1 cellular context compared by ENCODE assay signal in the genomic region with DNA sequence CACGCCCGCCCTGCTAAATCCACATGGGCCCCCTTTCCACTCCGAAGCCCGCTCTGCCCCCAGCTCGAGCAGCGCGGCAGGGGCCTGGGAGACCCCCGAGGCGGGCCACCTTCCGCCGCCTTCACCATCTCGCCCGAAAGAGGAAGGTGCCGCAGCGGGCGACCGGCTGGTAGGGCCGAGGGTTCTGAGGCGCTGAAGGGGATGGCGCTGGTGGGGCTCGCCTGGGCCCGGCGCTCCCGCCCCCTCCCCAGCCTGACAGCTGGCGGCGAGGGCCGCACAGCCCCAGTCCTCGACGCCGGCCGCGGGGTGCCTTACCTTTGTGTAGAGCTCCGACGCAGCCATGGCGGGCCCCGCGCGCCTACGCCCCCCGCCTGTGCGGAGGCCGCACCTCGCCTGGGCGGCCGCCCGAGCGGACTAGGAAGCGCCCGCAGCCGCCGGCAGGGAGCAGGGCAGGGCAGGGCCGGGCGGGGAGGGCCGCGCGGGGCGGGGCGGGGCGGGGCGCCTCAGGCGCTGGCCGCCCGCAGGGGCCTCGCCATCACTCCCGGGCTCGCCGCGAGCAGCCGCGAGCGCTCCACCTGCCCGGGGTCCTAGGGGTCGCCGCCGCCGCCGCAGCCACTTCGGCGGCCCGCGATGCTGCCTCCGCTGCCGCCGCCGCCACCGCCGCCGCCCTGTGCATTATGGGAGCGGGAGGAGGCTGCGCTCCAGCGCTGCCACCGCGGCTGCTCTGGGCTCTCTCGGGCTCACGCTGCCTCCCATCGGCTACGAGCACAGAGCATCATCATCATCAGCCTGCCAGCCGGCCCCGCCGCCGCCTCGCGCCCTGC.
TF ChIP-seq lines count a peak whose summit lies in the region.

A gene (minus strand): TSS at position 416 of the 824 bp plus-strand sequence. CDS start 74 bp downstream, at position 342.

TF ChIP-seq in K562, 482 proteins besides CTCF, POLR2A, EP300 and RAD21 (continued from another document and continues in another):
- TF ChIP-seq NONO (IDR thresholded peaks at IDR 0.05; ENCODE audit: low read depth in 2 of 2, low read length in 1 of 2): 0 out of 4 replicates have a peak, but pooled peaks of 1 of the 2 experiments have one; percentile 19
- peak; percentile 33; the same call in 1 of the 2 replicates for TF ChIP-seq RBFOX2 (IDR thresholded peaks at IDR 0.05; ENCODE audit: low read depth, low read length)
- no peak for TF ChIP-seq EGR1 (conservative IDR thresholded peaks at IDR 0.05)
- TF ChIP-seq CXXC5 (CRISPR knock-in tag; IDR thresholded peaks at IDR 0.05): peak; percentile 39
- TF ChIP-seq FOS (IDR thresholded peaks at IDR 0.05; ENCODE audit: extremely low read depth, insufficient read length): no peak
- TF ChIP-seq, protein P1, sequence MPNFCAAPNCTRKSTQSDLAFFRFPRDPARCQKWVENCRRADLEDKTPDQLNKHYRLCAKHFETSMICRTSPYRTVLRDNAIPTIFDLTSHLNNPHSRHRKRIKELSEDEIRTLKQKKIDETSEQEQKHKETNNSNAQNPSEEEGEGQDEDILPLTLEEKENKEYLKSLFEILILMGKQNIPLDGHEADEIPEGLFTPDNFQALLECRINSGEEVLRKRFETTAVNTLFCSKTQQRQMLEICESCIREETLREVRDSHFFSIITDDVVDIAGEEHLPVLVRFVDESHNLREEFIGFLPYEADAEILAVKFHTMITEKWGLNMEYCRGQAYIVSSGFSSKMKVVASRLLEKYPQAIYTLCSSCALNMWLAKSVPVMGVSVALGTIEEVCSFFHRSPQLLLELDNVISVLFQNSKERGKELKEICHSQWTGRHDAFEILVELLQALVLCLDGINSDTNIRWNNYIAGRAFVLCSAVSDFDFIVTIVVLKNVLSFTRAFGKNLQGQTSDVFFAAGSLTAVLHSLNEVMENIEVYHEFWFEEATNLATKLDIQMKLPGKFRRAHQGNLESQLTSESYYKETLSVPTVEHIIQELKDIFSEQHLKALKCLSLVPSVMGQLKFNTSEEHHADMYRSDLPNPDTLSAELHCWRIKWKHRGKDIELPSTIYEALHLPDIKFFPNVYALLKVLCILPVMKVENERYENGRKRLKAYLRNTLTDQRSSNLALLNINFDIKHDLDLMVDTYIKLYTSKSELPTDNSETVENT (CRISPR knock-in tag; IDR thresholded peaks at IDR 0.05): no peak
- TF ChIP-seq MCM5 (IDR thresholded peaks at IDR 0.05; ENCODE audit: low read depth): no peak
- TF ChIP-seq ARID1B (IDR thresholded peaks at IDR 0.05): no peak
- TF ChIP-seq CBX8 (IDR thresholded peaks at IDR 0.05; ENCODE audit: borderline replicate concordance, extremely low read depth, low read depth, low read length, poor library complexity, severe bottlenecking): no peak
- TF ChIP-seq FOXP1 (CRISPR knock-in tag; IDR thresholded peaks at IDR 0.05): no peak
- no peak for TF ChIP-seq ZNF644 (tag; IDR thresholded peaks at IDR 0.05; ENCODE audit: low read depth)
- TF ChIP-seq SRSF7 (optimal IDR thresholded peaks at IDR 0.05; ENCODE audit: low read depth, low read length): no peak
- TF ChIP-seq, protein P2, sequence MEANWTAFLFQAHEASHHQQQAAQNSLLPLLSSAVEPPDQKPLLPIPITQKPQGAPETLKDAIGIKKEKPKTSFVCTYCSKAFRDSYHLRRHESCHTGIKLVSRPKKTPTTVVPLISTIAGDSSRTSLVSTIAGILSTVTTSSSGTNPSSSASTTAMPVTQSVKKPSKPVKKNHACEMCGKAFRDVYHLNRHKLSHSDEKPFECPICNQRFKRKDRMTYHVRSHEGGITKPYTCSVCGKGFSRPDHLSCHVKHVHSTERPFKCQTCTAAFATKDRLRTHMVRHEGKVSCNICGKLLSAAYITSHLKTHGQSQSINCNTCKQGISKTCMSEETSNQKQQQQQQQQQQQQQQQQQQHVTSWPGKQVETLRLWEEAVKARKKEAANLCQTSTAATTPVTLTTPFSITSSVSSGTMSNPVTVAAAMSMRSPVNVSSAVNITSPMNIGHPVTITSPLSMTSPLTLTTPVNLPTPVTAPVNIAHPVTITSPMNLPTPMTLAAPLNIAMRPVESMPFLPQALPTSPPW (CRISPR knock-in tag; IDR thresholded peaks at IDR 0.05): peak; percentile 85
- no peak for TF ChIP-seq SRF (CRISPR knock-in tag; IDR thresholded peaks at IDR 0.05)
- TF ChIP-seq, protein P3, sequence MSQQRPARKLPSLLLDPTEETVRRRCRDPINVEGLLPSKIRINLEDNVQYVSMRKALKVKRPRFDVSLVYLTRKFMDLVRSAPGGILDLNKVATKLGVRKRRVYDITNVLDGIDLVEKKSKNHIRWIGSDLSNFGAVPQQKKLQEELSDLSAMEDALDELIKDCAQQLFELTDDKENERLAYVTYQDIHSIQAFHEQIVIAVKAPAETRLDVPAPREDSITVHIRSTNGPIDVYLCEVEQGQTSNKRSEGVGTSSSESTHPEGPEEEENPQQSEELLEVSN (IDR thresholded peaks at IDR 0.05; ENCODE audit: borderline replicate concordance in 1 of 2, extremely low read depth in 1 of 2, insufficient read depth in 1 of 2, insufficient read length in 1 of 2, low read depth in 1 of 2, low read length in 1 of 2, poor library complexity in 1 of 2, severe bottlenecking in 1 of 2): peak; percentile 7 to 57
- TF ChIP-seq TBL1XR1 (IDR thresholded peaks at IDR 0.05; ENCODE audit: low read length in 2 of 2): no peak
- TF ChIP-seq, protein P4, sequence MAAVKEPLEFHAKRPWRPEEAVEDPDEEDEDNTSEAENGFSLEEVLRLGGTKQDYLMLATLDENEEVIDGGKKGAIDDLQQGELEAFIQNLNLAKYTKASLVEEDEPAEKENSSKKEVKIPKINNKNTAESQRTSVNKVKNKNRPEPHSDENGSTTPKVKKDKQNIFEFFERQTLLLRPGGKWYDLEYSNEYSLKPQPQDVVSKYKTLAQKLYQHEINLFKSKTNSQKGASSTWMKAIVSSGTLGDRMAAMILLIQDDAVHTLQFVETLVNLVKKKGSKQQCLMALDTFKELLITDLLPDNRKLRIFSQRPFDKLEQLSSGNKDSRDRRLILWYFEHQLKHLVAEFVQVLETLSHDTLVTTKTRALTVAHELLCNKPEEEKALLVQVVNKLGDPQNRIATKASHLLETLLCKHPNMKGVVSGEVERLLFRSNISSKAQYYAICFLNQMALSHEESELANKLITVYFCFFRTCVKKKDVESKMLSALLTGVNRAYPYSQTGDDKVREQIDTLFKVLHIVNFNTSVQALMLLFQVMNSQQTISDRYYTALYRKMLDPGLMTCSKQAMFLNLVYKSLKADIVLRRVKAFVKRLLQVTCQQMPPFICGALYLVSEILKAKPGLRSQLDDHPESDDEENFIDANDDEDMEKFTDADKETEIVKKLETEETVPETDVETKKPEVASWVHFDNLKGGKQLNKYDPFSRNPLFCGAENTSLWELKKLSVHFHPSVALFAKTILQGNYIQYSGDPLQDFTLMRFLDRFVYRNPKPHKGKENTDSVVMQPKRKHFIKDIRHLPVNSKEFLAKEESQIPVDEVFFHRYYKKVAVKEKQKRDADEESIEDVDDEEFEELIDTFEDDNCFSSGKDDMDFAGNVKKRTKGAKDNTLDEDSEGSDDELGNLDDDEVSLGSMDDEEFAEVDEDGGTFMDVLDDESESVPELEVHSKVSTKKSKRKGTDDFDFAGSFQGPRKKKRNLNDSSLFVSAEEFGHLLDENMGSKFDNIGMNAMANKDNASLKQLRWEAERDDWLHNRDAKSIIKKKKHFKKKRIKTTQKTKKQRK (IDR thresholded peaks at IDR 0.05; ENCODE audit: borderline replicate concordance, low read depth, low read length): no peak
- TF ChIP-seq XRCC3 (IDR thresholded peaks at IDR 0.05): no peak
- no peak for TF ChIP-seq TARDBP (IDR thresholded peaks at IDR 0.05)
- TF ChIP-seq TEAD4 (IDR thresholded peaks at IDR 0.05; ENCODE audit: low read length): no peak
- TF ChIP-seq TEAD4 (CRISPR knock-in tag; IDR thresholded peaks at IDR 0.05; ENCODE audit: borderline replicate concordance): no peak
- TF ChIP-seq, protein P5, sequence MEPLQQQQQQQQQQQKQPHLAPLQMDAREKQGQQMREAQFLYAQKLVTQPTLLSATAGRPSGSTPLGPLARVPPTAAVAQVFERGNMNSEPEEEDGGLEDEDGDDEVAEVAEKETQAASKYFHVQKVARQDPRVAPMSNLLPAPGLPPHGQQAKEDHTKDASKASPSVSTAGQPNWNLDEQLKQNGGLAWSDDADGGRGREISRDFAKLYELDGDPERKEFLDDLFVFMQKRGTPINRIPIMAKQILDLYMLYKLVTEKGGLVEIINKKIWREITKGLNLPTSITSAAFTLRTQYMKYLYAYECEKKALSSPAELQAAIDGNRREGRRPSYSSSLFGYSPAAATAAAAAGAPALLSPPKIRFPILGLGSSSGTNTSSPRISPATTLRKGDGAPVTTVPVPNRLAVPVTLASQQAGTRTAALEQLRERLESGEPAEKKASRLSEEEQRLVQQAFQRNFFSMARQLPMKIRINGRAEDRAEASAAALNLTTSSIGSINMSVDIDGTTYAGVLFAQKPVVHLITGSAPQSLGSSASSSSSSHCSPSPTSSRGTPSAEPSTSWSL (CRISPR knock-in tag; IDR thresholded peaks at IDR 0.05; ENCODE audit: borderline replicate concordance): no peak
- TF ChIP-seq MAZ (CRISPR knock-in tag; conservative IDR thresholded peaks at IDR 0.05 in 1 of 2, IDR thresholded peaks at IDR 0.05 in 1 of 2): peak in 1 of 2 experiments; percentile 38; a peak in 2 of 4 replicates
- no peak for TF ChIP-seq DPF2 (IDR thresholded peaks at IDR 0.05)
- no peak for TF ChIP-seq ZNF586 (CRISPR knock-in tag; conservative IDR thresholded peaks at IDR 0.05)
- TF ChIP-seq, protein P6, sequence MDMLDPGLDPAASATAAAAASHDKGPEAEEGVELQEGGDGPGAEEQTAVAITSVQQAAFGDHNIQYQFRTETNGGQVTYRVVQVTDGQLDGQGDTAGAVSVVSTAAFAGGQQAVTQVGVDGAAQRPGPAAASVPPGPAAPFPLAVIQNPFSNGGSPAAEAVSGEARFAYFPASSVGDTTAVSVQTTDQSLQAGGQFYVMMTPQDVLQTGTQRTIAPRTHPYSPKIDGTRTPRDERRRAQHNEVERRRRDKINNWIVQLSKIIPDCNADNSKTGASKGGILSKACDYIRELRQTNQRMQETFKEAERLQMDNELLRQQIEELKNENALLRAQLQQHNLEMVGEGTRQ (CRISPR knock-in tag; IDR thresholded peaks at IDR 0.05): no peak
- TF ChIP-seq HMGN3 (IDR thresholded peaks at IDR 0.05; ENCODE audit: borderline replicate concordance, extremely low read depth, insufficient read length, low read depth, low read length): peak; percentile 46
- TF ChIP-seq ZNF764 (CRISPR knock-in tag; IDR thresholded peaks at IDR 0.05; ENCODE audit: low read depth): no peak
- TF ChIP-seq ZNF408 (CRISPR knock-in tag; IDR thresholded peaks at IDR 0.05; ENCODE audit: low read depth): no peak
- no peak for TF ChIP-seq SIRT6 (IDR thresholded peaks at IDR 0.05; ENCODE audit: low read depth, low read length)
- no peak for TF ChIP-seq NCOA2 (IDR thresholded peaks at IDR 0.05; ENCODE audit: partially characterized antibody in 2 of 2)
- TF ChIP-seq, protein P7, sequence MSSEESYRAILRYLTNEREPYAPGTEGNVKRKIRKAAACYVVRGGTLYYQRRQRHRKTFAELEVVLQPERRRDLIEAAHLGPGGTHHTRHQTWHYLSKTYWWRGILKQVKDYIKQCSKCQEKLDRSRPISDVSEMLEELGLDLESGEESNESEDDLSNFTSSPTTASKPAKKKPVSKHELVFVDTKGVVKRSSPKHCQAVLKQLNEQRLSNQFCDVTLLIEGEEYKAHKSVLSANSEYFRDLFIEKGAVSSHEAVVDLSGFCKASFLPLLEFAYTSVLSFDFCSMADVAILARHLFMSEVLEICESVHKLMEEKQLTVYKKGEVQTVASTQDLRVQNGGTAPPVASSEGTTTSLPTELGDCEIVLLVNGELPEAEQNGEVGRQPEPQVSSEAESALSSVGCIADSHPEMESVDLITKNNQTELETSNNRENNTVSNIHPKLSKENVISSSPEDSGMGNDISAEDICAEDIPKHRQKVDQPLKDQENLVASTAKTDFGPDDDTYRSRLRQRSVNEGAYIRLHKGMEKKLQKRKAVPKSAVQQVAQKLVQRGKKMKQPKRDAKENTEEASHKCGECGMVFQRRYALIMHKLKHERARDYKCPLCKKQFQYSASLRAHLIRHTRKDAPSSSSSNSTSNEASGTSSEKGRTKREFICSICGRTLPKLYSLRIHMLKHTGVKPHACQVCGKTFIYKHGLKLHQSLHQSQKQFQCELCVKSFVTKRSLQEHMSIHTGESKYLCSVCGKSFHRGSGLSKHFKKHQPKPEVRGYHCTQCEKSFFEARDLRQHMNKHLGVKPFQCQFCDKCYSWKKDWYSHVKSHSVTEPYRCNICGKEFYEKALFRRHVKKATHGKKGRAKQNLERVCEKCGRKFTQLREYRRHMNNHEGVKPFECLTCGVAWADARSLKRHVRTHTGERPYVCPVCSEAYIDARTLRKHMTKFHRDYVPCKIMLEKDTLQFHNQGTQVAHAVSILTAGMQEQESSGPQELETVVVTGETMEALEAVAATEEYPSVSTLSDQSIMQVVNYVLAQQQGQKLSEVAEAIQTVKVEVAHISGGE (CRISPR knock-in tag; IDR thresholded peaks at IDR 0.05): no peak
- TF ChIP-seq ZNF445 (CRISPR knock-in tag; IDR thresholded peaks at IDR 0.05; ENCODE audit: low read depth): no peak
- no peak for TF ChIP-seq ELF4 (CRISPR knock-in tag; IDR thresholded peaks at IDR 0.05)
- no peak for TF ChIP-seq CBX2 (IDR thresholded peaks at IDR 0.05; ENCODE audit: insufficient read depth, low read length, poor library complexity, severe bottlenecking)
- no peak for TF ChIP-seq ETV6 (IDR thresholded peaks at IDR 0.05; ENCODE audit: borderline replicate concordance in 1 of 2, low read depth in 2 of 2, low read length in 1 of 2)
- TF ChIP-seq ETV6 (CRISPR knock-in tag; IDR thresholded peaks at IDR 0.05; ENCODE audit: borderline replicate concordance): no peak
- TF ChIP-seq NCOA6 (IDR thresholded peaks at IDR 0.05): no peak
- no peak for TF ChIP-seq NFATC3 (IDR thresholded peaks at IDR 0.05)
- peak; percentile 80; the same call in 1 of the 2 replicates for TF ChIP-seq KDM2B (CRISPR knock-in tag; IDR thresholded peaks at IDR 0.05)
- no peak for TF ChIP-seq TAF15 (IDR thresholded peaks at IDR 0.05; ENCODE audit: low read depth, low read length)
- peak in 1 of 2 experiments; percentile 21; a peak in 2 of 4 replicates for TF ChIP-seq NRF1 (conservative IDR thresholded peaks at IDR 0.05 in 1 of 2, IDR thresholded peaks at IDR 0.05 in 1 of 2)
- TF ChIP-seq, protein P8, sequence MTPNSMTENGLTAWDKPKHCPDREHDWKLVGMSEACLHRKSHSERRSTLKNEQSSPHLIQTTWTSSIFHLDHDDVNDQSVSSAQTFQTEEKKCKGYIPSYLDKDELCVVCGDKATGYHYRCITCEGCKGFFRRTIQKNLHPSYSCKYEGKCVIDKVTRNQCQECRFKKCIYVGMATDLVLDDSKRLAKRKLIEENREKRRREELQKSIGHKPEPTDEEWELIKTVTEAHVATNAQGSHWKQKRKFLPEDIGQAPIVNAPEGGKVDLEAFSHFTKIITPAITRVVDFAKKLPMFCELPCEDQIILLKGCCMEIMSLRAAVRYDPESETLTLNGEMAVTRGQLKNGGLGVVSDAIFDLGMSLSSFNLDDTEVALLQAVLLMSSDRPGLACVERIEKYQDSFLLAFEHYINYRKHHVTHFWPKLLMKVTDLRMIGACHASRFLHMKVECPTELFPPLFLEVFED (CRISPR knock-in tag; conservative IDR thresholded peaks at IDR 0.05): no peak
- no peak for TF ChIP-seq ZNF347 (CRISPR knock-in tag; IDR thresholded peaks at IDR 0.05; ENCODE audit: low read depth)
- TF ChIP-seq, protein P9, sequence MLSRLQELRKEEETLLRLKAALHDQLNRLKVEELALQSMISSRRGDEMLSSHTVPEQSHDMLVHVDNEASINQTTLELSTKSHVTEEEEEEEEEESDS (CRISPR knock-in tag; IDR thresholded peaks at IDR 0.05): no peak
- TF ChIP-seq RBM17 (IDR thresholded peaks at IDR 0.05; ENCODE audit: borderline replicate concordance, low read depth, low read length): no peak
- no peak for TF ChIP-seq FOXJ3 (CRISPR knock-in tag; IDR thresholded peaks at IDR 0.05)
- TF ChIP-seq ADNP (tag; IDR thresholded peaks at IDR 0.05): no peak
- no peak for TF ChIP-seq XRCC5 (IDR thresholded peaks at IDR 0.05; ENCODE audit: low read depth, low read length)
- TF ChIP-seq ZFP36 (IDR thresholded peaks at IDR 0.05; ENCODE audit: low read depth, low read length, partially characterized antibody): no peak
- TF ChIP-seq PPARD (CRISPR knock-in tag; IDR thresholded peaks at IDR 0.05): no peak
